16 cellular contexts compared by ENCODE assay signal in genomic region chr3:111541391-111541790, GRCh38. TPM values are rescaled to one million over a fixed set of nuclear protein-coding genes. Genes with fewer than 3 reads are reported as not detected.
DNase-seq lines count a peak whose midpoint lies in the region; ATAC-seq and TF ChIP-seq lines count a peak whose summit lies in the region.
"Had no signal": no experiment of that assay in that cellular context is flagged by ENCODE, and none has a peak within 500 bp of the region (broad histone marks: within the 10 kb centered on the region; RNA-seq: fewer than 3 reads in every experiment).

No MANE protein-coding gene starts in this region.

- no peak for DNase-seq in activated T-cell treated with anti-CD3 and anti-CD28 coated beads, Interleukin-2, amount 50 U/mL, for 72 hours
- no peak for DNase-seq in activated T-cell treated with anti-CD3 and anti-CD28 coated beads, Interleukin-2, amount 50 U/mL, for 1 hour
- no peak for DNase-seq in activated naive CD8-positive, alpha-beta T cell treated with anti-CD3 and anti-CD28 coated beads for 36 hours
- DNase-seq in spleen (no peak), NCI-H524 (lab: John Stamatoyannopoulos, UW) (no peak)
- DNase-seq: cortex of kidney, foreskin keratinocyte, MM.1S, NCI-H1930, NCI-H524 treated with DMSO at 0.1 percent for 48 hours, uterus had no signal

- no peak for TF ChIP-seq POLR2A in spleen (IDR thresholded peaks at IDR 0.05)

- ATAC-seq in activated T-cell treated with anti-CD3 and anti-CD28 coated beads, Interleukin-2, amount 50 U/mL, for 72 hours (replicated peaks in 1 of 2), result no peak
- ATAC-seq in HG02798 (IDR thresholded peaks at IDR 0.05; ENCODE audit: poor library complexity, unreplicated experiment) (no peak), HG03159 (IDR thresholded peaks at IDR 0.05; ENCODE audit: unreplicated experiment) (no peak)
- ATAC-seq: foreskin keratinocyte had no signal

- no peaks in the 10 kb centered on the region for H3K27me3 Mint-ChIP-seq in activated T-cell treated with anti-CD3 and anti-CD28 coated beads, Interleukin-2, amount 50 U/mL, for 72 hours (ENCODE audit: low read depth)
- H3K27me3 Mint-ChIP-seq in IgD-negative memory B cell, result no peaks in the 10 kb centered on the region
- no peaks in the 10 kb centered on the region for H3K27me3 Mint-ChIP-seq in activated naive CD8-positive, alpha-beta T cell treated with anti-CD3 and anti-CD28 coated beads for 36 hours

- peaks cover 11 to 15% of the 10 kb centered on the region in 2 donors for H3K36me3 Mint-ChIP-seq in activated T-cell treated with anti-CD3 and anti-CD28 coated beads, Interleukin-2, amount 50 U/mL, for 72 hours (ENCODE audit: insufficient read depth in 2 of 2)
- H3K36me3 Mint-ChIP-seq in IgD-negative memory B cell, result peaks cover 3% of the 10 kb centered on the region
- peaks cover 32% of the 10 kb centered on the region for H3K36me3 Mint-ChIP-seq in activated naive CD8-positive, alpha-beta T cell treated with anti-CD3 and anti-CD28 coated beads for 36 hours

- peaks cover 79% of the 10 kb centered on the region for H3K4me1 Mint-ChIP-seq in activated T-cell treated with anti-CD3 and anti-CD28 coated beads, Interleukin-2, amount 50 U/mL, for 72 hours (ENCODE audit: low read depth)
- peaks cover 30 to 58% (median 57%) of the 10 kb centered on the region in 3 donors for H3K4me1 Mint-ChIP-seq in IgD-negative memory B cell
- H3K4me1 Mint-ChIP-seq in activated naive CD8-positive, alpha-beta T cell treated with anti-CD3 and anti-CD28 coated beads for 36 hours, result peaks cover 80% of the 10 kb centered on the region

- TF ChIP-seq CTCF in spleen (IDR thresholded peaks at IDR 0.05 in 8 of 11, conservative IDR thresholded peaks at IDR 0.05 in 3 of 11), result no peak

- H3K4me1 ChIP-seq in spleen, result peaks cover 35 to 85% (median 38%) of the 10 kb centered on the region in 6 donors
- H3K4me1 ChIP-seq: uterus had no signal

- intact Hi-C loops in spleen (cut with DNase I; ENCODE audit: low total_unique reads), result no loop called here

- H3K9me3 Mint-ChIP-seq in activated T-cell treated with anti-CD3 and anti-CD28 coated beads, Interleukin-2, amount 50 U/mL, for 72 hours, result no peaks in the 10 kb centered on the region
- no peaks in the 10 kb centered on the region for H3K9me3 Mint-ChIP-seq in IgD-negative memory B cell
- H3K9me3 Mint-ChIP-seq in activated naive CD8-positive, alpha-beta T cell treated with anti-CD3 and anti-CD28 coated beads for 36 hours, result peaks cover 6% of the 10 kb centered on the region

- no peak overlapping the region for H3K4me3 ChIP-seq in spleen
- H3K4me3 ChIP-seq: uterus had no signal

- H3K36me3 ChIP-seq in spleen, result no peaks in the 10 kb centered on the region
- H3K36me3 ChIP-seq: neutrophil, uterus had no signal

- H3K27me3 ChIP-seq in spleen (replicated peaks in 1 of 7), result peaks cover 0 to 6% (median 0%) of the 10 kb centered on the region in 7 donors
- H3K27me3 ChIP-seq: foreskin keratinocyte, neutrophil, uterus had no signal

- H3K9me3 ChIP-seq in spleen, result no peaks in the 10 kb centered on the region
- H3K9me3 ChIP-seq: neutrophil, uterus had no signal

- H3K27ac Mint-ChIP-seq in activated T-cell treated with anti-CD3 and anti-CD28 coated beads, Interleukin-2, amount 50 U/mL, for 72 hours, result peak overlapping the region; percentile 100
- peak overlapping the region in 2 of 3 donors; percentile 55 to 96 for H3K27ac Mint-ChIP-seq in IgD-negative memory B cell
- H3K27ac Mint-ChIP-seq in activated naive CD8-positive, alpha-beta T cell treated with anti-CD3 and anti-CD28 coated beads for 36 hours, result no peak overlapping the region

- H3K27ac ChIP-seq in spleen, result peak overlapping the region; percentile 39 to 90 (median 71)
- H3K27ac ChIP-seq: foreskin keratinocyte, neutrophil, uterus had no signal

- 45 to 60% (median 46%) methylated on average over 3 of the region's 3 CpGs for WGBS in spleen, 5 donors

- peak overlapping the region; percentile 87 to 99 for H3K4me3 Mint-ChIP-seq in activated T-cell treated with anti-CD3 and anti-CD28 coated beads, Interleukin-2, amount 50 U/mL, for 72 hours
- H3K4me3 Mint-ChIP-seq in IgD-negative memory B cell, result peak overlapping the region in 2 of 4 donors; percentile 89 to 92
- H3K4me3 Mint-ChIP-seq in activated naive CD8-positive, alpha-beta T cell treated with anti-CD3 and anti-CD28 coated beads for 36 hours, result peak overlapping the region; percentile 95

RNA-seq across cellular contexts. Expression of gene CD96, which starts 0.6 kb away (rescaled TPM):
- 10 to 100 TPM; 88.9 to 99.6 TPM for total RNA-seq in activated T-cell treated with anti-CD3 and anti-CD28 coated beads, Interleukin-2, amount 50 U/mL, for 72 hours
- 84.7 TPM for polyA plus RNA-seq in IgD-negative memory B cell
- 10 to 100 TPM; 70.3 to 74.8 TPM for total RNA-seq in activated naive CD8-positive, alpha-beta T cell treated with anti-CD3 and anti-CD28 coated beads for 36 hours
- total RNA-seq in spleen, result 10 to 100 TPM; 22.4 to 43.9 (median 31.4) TPM
- 1 to 10 TPM; 2.9 to 6.4 (median 3.3) TPM for polyA plus RNA-seq in spleen

RNA-seq across cellular contexts. Expression of gene ZBED2, which starts 53.8 kb away (rescaled TPM):
- total RNA-seq in activated T-cell treated with anti-CD3 and anti-CD28 coated beads, Interleukin-2, amount 50 U/mL, for 72 hours, result 100 to 1,000 TPM; 360 to 597 TPM
- polyA plus RNA-seq in IgD-negative memory B cell, result 6.7 TPM
- total RNA-seq in activated naive CD8-positive, alpha-beta T cell treated with anti-CD3 and anti-CD28 coated beads for 36 hours, result 100 to 1,000 TPM; 122 to 123 TPM
- total RNA-seq in spleen, result under 1 TPM in 1 of 7 donors, not detected in 6; 0.28 TPM
- under 1 TPM; 0.20 to 0.80 (median 0.29) TPM for polyA plus RNA-seq in spleen
- total RNA-seq: mesenteric fat pad had no signal

Comparison
In these comparisons a context has a peak if more than half of its experiments do, and no peak if none do; other contexts are left out.
1. RNA of gene ZBED2, which starts 53.8 kb away (total RNA-seq): 360 to 597 TPM in activated T-cell treated with anti-CD3 and anti-CD28 coated beads, Interleukin-2, amount 50 U/mL, for 72 hours and 122 to 123 TPM in activated naive CD8-positive, alpha-beta T cell treated with anti-CD3 and anti-CD28 coated beads for 36 hours; 0.28 TPM in spleen; every median in the first group is over 10 times any median in the second.